In the genomic region with DNA sequence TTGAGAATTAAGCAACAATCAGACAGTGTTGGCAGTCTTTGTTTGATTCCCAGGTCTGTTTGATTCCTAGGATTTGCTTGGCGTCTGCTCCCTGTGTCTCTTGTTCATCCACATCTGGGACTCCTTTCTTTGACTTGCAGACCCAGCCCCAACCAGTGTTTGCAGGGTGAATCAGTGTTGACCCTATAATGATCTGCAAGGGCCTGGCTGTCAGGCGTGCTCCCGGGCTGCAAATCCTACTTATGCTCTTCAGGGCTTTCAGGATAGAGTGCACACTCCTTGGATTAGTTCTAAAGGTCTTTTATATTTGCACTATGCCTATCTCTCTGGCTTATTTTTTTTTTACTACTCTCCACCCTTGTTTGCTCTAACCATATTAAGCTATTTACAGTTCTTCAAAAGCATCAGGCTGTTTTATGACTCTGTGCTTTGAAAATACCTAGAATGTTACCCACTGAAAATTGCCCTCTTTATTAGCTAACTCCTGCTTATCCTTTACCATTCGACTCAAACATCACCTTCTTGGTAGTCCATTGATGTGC, we compare ENCODE assay signal across 20 cellular contexts. TPM values are rescaled to one million over a fixed set of nuclear protein-coding genes. Genes with fewer than 3 reads are reported as not detected.
DNase-seq lines count a peak whose midpoint lies in the region; ATAC-seq, FAIRE-seq and TF ChIP-seq lines count a peak whose summit lies in the region.
"Had no signal": no experiment of that assay in that cellular context is flagged by ENCODE, and none has a peak within 500 bp of the region (broad histone marks: within the 10 kb centered on the region; RNA-seq: fewer than 3 reads in every experiment).

No MANE protein-coding gene starts in this region.

- DNase-seq in NCI-H748 (lab: John Stamatoyannopoulos, UW; ENCODE audit: unreplicated experiment) = peak; percentile 28
- no peak for DNase-seq in NCI-H748 treated with DMSO at 0.1 percent for 48 hours (lab: John Stamatoyannopoulos, UW)
- peak; percentile 35 for DNase-seq in NCI-H82 (lab: John Stamatoyannopoulos, UW)
- DNase-seq in esophagus muscularis mucosa (ENCODE audit: extremely low spot score) = peak; percentile 81
- DNase-seq in small intestine = peak; percentile 22
- DNase-seq in sciatic nerve (ENCODE audit: low spot score) = no peak
- no peak for DNase-seq in DMS79 (lab: John Stamatoyannopoulos, UW)
- DNase-seq in activated T-cell treated with anti-CD3 and anti-CD28 coated beads, Interleukin-2, amount 50 U/mL, for 48 hours = no peak
- DNase-seq: AML-193; CD8-positive, alpha-beta memory T cell; DMS79 treated with DMSO at 0.1 percent for 48 hours; EL; GOT3; H9 had no signal

- H3K4me1 ChIP-seq in esophagus muscularis mucosa (peaks cover 7 to 18% (median 14%) of the 10 kb centered on the region in 4 donors), small intestine (ENCODE audit: control insufficient read depth in 2 of 2, insufficient read depth in 1 of 2, low read depth in 1 of 2, low read length in 1 of 2) (no peaks in the 10 kb centered on the region)

- H3K36me3 ChIP-seq in esophagus muscularis mucosa (no peaks in the 10 kb centered on the region), small intestine (ENCODE audit: control insufficient read depth in 2 of 2, insufficient read depth in 2 of 2, low read length in 2 of 2) (no peaks in the 10 kb centered on the region)
- H3K36me3 ChIP-seq: BLaER1 had no signal

- TF ChIP-seq EP300 in esophagus muscularis mucosa (IDR thresholded peaks at IDR 0.05) = no peak

- intact Hi-C loops in esophagus muscularis mucosa (cut with DNase I) (no loop called here), sciatic nerve (cut with DNase I) (no loop called here)

- FAIRE-seq in small intestine (lab: Jason Lieb, UNC) = no peak
- FAIRE-seq: G401.6, GM12891, GM19239, HTR-8/SVneo had no signal

- H3K4me3 ChIP-seq in esophagus muscularis mucosa = no peak overlapping the region
- H3K4me3 ChIP-seq in small intestine (ENCODE audit: low read depth in 1 of 2, low read length in 2 of 2) = no peak overlapping the region
- H3K4me3 ChIP-seq: BLaER1 had no signal

- no peak for TF ChIP-seq CTCF in esophagus muscularis mucosa (IDR thresholded peaks at IDR 0.05)

- H3K27me3 ChIP-seq in esophagus muscularis mucosa (no peaks in the 10 kb centered on the region), small intestine (ENCODE audit: control insufficient read depth in 2 of 2, insufficient read depth in 2 of 2, low read length in 2 of 2) (peaks cover 0 to 4% of the 10 kb centered on the region in 2 donors)

- 89% methylated on average over 4 of the region's 4 CpGs for WGBS in esophagus muscularis mucosa
- 8 to 62% (median 42%) methylated on average over 4 of the region's 4 CpGs for WGBS in small intestine, 3 donors

- no peak for ATAC-seq in sciatic nerve

- H3K9me3 ChIP-seq in esophagus muscularis mucosa (no peaks in the 10 kb centered on the region), small intestine (ENCODE audit: control insufficient read depth, low read depth) (no peaks in the 10 kb centered on the region)
- H3K9me3 ChIP-seq: BLaER1 had no signal

- H3K27ac ChIP-seq in esophagus muscularis mucosa (replicated peaks in 1 of 4) (no peak overlapping the region), small intestine (ENCODE audit: low read depth in 1 of 2, low read length in 1 of 2) (no peak overlapping the region)
- H3K27ac ChIP-seq: 22Rv1, BLaER1 had no signal

- TF ChIP-seq POLR2A in esophagus muscularis mucosa (IDR thresholded peaks at IDR 0.05; ENCODE audit: low read depth) = no peak

RNA-seq across cellular contexts. Expression of a gene that starts 4.3 kb away (rescaled TPM):
- total RNA-seq in esophagus muscularis mucosa (10 to 100 TPM; 12.5 to 36.9 (median 24.4) TPM), sciatic nerve (100 TPM)
- polyA plus RNA-seq in small intestine = 1 to 10 TPM in 1 of 3 donors, under 1 TPM in 2; 0.22 to 1.1 (median 0.54) TPM
- total RNA-seq: CD8-positive, alpha-beta memory T cell had no signal

Comparison
In these comparisons a context has a peak if more than half of its experiments do, and no peak if none do; other contexts are left out.
1. DNase-seq: peak in NCI-H748 (single experiment), NCI-H82 (single experiment), esophagus muscularis mucosa (single experiment) and small intestine (single experiment); none in NCI-H748 treated with DMSO at 0.1 percent for 48 hours (single experiment), sciatic nerve (single experiment), DMS79 (single experiment) and activated T-cell treated with anti-CD3 and anti-CD28 coated beads, Interleukin-2, amount 50 U/mL, for 48 hours (0 of 2).